ENCODE assay signal across 11 cellular contexts in genomic region chr9:127707766-127708165, GRCh38. TPM values are rescaled to one million over a fixed set of nuclear protein-coding genes. Genes with fewer than 3 reads are reported as not detected.
DNase-seq lines count a peak whose midpoint lies in the region; ATAC-seq and TF ChIP-seq lines count a peak whose summit lies in the region.
"Had no signal": no experiment of that assay in that cellular context is flagged by ENCODE, and none has a peak within 500 bp of the region (broad histone marks: within the 10 kb centered on the region; RNA-seq: fewer than 3 reads in every experiment).

No MANE protein-coding gene starts in this region.

- no peaks in the 10 kb centered on the region for H3K27me3 ChIP-seq in thyroid gland

- H3K36me3 ChIP-seq in OCI-LY7 (ENCODE audit: insufficient read depth, low read length) (no peaks in the 10 kb centered on the region), thyroid gland (no peaks in the 10 kb centered on the region)

- 59 to 69% methylated on average over 5 of the region's 5 CpGs for WGBS in thyroid gland, 2 donors

- no peaks in the 10 kb centered on the region for H3K9me2 ChIP-seq in OCI-LY7 (ENCODE audit: insufficient read depth, low read length)

- H3K4me3 ChIP-seq in OCI-LY7 (ENCODE audit: low read depth, low read length, poor library complexity, severe bottlenecking) (no peak overlapping the region), thyroid gland (replicated peaks in 1 of 3) (no peak overlapping the region)

- no peaks in the 10 kb centered on the region for H3K79me2 ChIP-seq in OCI-LY7 (ENCODE audit: insufficient read depth, low read depth, low read length)

- peaks cover 3% of the 10 kb centered on the region for H3K9me3 Mint-ChIP-seq in activated naive CD8-positive, alpha-beta T cell treated with anti-CD3 and anti-CD28 coated beads, Interleukin-2, amount 10 ng/mL, durations not matched to agents 7 days and 5 days
- H3K9me3 Mint-ChIP-seq in stimulated activated naive B cell treated with anti-CD40 and anti-IgM and Interleukin-4, amounts not matched to agents 10 μg/mL and 1 μg/mL and 100 μg/mL, for 72 hours, result no peaks in the 10 kb centered on the region

- CTCF ChIA-PET in OCI-LY7 (lab: Charles Lee; ENCODE audit: unreplicated experiment), result no interaction called here

- peaks cover 18% of the 10 kb centered on the region for H3K4me1 Mint-ChIP-seq in activated naive CD8-positive, alpha-beta T cell treated with anti-CD3 and anti-CD28 coated beads, Interleukin-2, amount 10 ng/mL, durations not matched to agents 7 days and 5 days
- H3K4me1 Mint-ChIP-seq in stimulated activated naive B cell treated with anti-CD40 and anti-IgM and Interleukin-4, amounts not matched to agents 10 μg/mL and 1 μg/mL and 100 μg/mL, for 72 hours, result peaks cover 12 to 32% of the 10 kb centered on the region in 2 donors

- no peaks in the 10 kb centered on the region for H3K36me3 Mint-ChIP-seq in activated naive CD8-positive, alpha-beta T cell treated with anti-CD3 and anti-CD28 coated beads, Interleukin-2, amount 10 ng/mL, durations not matched to agents 7 days and 5 days
- peaks cover 21 to 28% of the 10 kb centered on the region in 2 donors for H3K36me3 Mint-ChIP-seq in stimulated activated naive B cell treated with anti-CD40 and anti-IgM and Interleukin-4, amounts not matched to agents 10 μg/mL and 1 μg/mL and 100 μg/mL, for 72 hours
- H3K36me3 Mint-ChIP-seq: mesothelial cell of epicardium had no signal

- H3K27ac Mint-ChIP-seq in activated naive CD8-positive, alpha-beta T cell treated with anti-CD3 and anti-CD28 coated beads, Interleukin-2, amount 10 ng/mL, durations not matched to agents 7 days and 5 days, result no peak overlapping the region
- H3K27ac Mint-ChIP-seq in stimulated activated naive B cell treated with anti-CD40 and anti-IgM and Interleukin-4, amounts not matched to agents 10 μg/mL and 1 μg/mL and 100 μg/mL, for 72 hours, result no peak overlapping the region
- H3K27ac Mint-ChIP-seq: mesothelial cell of epicardium had no signal

- no peak overlapping the region for H2AFZ ChIP-seq in OCI-LY7 (ENCODE audit: low read length)

- H3K4me1 ChIP-seq in OCI-LY7 (ENCODE audit: insufficient read depth, low read length, poor library complexity, severe bottlenecking) (peaks cover 18% of the 10 kb centered on the region), thyroid gland (peaks cover 0 to 9% of the 10 kb centered on the region in 2 donors)

- no peaks in the 10 kb centered on the region for H3K9me3 ChIP-seq in OCI-LY7 (ENCODE audit: low read length)
- no peaks in the 10 kb centered on the region for H3K9me3 ChIP-seq in thyroid gland

- no peak overlapping the region for H3K4me3 Mint-ChIP-seq in activated naive CD8-positive, alpha-beta T cell treated with anti-CD3 and anti-CD28 coated beads, Interleukin-2, amount 10 ng/mL, durations not matched to agents 7 days and 5 days
- H3K4me3 Mint-ChIP-seq in stimulated activated naive B cell treated with anti-CD40 and anti-IgM and Interleukin-4, amounts not matched to agents 10 μg/mL and 1 μg/mL and 100 μg/mL, for 72 hours, result no peak overlapping the region
- H3K4me3 Mint-ChIP-seq: mesothelial cell of epicardium had no signal

- TF ChIP-seq CTCF in OCI-LY7 (conservative IDR thresholded peaks at IDR 0.05; ENCODE audit: low read length) (peak; percentile 69), omental fat pad (IDR thresholded peaks at IDR 0.05) (no peak), thyroid gland (IDR thresholded peaks at IDR 0.05) (no peak)

- intact Hi-C loops in OCI-LY7 (cut with micrococcal nuclease; ENCODE audit: unreplicated experiment) (no loop called here), thyroid gland (cut with DNase I) (no loop called here)

- peak; percentile 60 for ATAC-seq in activated naive CD8-positive, alpha-beta T cell treated with anti-CD3 and anti-CD28 coated beads, Interleukin-2, amount 10 ng/mL, durations not matched to agents 7 days and 5 days (ENCODE audit: low read depth)
- ATAC-seq in stimulated activated naive B cell treated with anti-CD40 and anti-IgM and Interleukin-4, amounts not matched to agents 10 μg/mL and 1 μg/mL and 100 μg/mL, for 72 hours (replicated peaks), result peak; percentile 67 to 72
- no peak for ATAC-seq in HG02642 (IDR thresholded peaks at IDR 0.05; ENCODE audit: poor library complexity, unreplicated experiment)
- no peak for ATAC-seq in omental fat pad (ENCODE audit: low FRiP score)

- no peaks in the 10 kb centered on the region for H4K20me1 ChIP-seq in OCI-LY7 (ENCODE audit: insufficient read depth, low read length)

- no peak overlapping the region for H3K4me2 ChIP-seq in OCI-LY7 (ENCODE audit: low read length)

- TF ChIP-seq POLR2A in thyroid gland (IDR thresholded peaks at IDR 0.05), result no peak

- no peak overlapping the region for H3K27ac ChIP-seq in OCI-LY7 (ENCODE audit: low read depth, low read length, poor library complexity, severe bottlenecking)
- no peak overlapping the region for H3K27ac ChIP-seq in thyroid gland

- no TSS peak for BruUV-seq in OCI-LY7 (replicated peaks; lab: Mats Ljungman, UMichigan)

- POLR2A ChIA-PET in OCI-LY7 (lab: Charles Lee), result no interaction called here
- POLR2A ChIA-PET in activated naive CD8-positive, alpha-beta T cell treated with anti-CD3 and anti-CD28 coated beads, Interleukin-2, amount 10 ng/mL, durations not matched to agents 7 days and 5 days (lab: Charles Lee), result interaction anchor here (1.0 kb wide), 1 partner anchor 27 kb away, joined by 3 read pairs; the partner anchor contains the start of gene TOR2A

- peak; percentile 35 for DNase-seq in stimulated activated CD4-positive, alpha-beta T cell treated with anti-CD3 and anti-CD28 coated beads, Interleukin-15, amount 100 ng/mL, for 24 hours
- DNase-seq in stimulated activated CD4-positive, alpha-beta T cell treated with anti-CD3 and anti-CD28 coated beads, Interleukin-12 subunit alpha, Interleukin-12 subunit beta, amount 100 ng/mL, for 4 hours, result no peak
- DNase-seq in OCI-LY7 (ENCODE audit: low spot score), result peak; percentile 55
- no peak for DNase-seq in activated naive CD8-positive, alpha-beta T cell treated with anti-CD3 and anti-CD28 coated beads, Interleukin-2, amount 10 ng/mL, durations not matched to agents 7 days and 5 days
- no peak for DNase-seq in stimulated activated naive B cell treated with anti-CD40 and anti-IgM and Interleukin-4, amounts not matched to agents 10 μg/mL and 1 μg/mL and 100 μg/mL, for 72 hours
- DNase-seq in omental fat pad (ENCODE audit: low spot score), result no peak
- DNase-seq in thyroid gland, result no peak
- DNase-seq: COR-L47, NCI-H510A treated with DMSO at 0.1 percent for 48 hours had no signal

- peaks cover 2% of the 10 kb centered on the region for H3K27me3 Mint-ChIP-seq in activated naive CD8-positive, alpha-beta T cell treated with anti-CD3 and anti-CD28 coated beads, Interleukin-2, amount 10 ng/mL, durations not matched to agents 7 days and 5 days
- no peaks in the 10 kb centered on the region for H3K27me3 Mint-ChIP-seq in stimulated activated naive B cell treated with anti-CD40 and anti-IgM and Interleukin-4, amounts not matched to agents 10 μg/mL and 1 μg/mL and 100 μg/mL, for 72 hours

RNA-seq across cellular contexts. Expression of gene CFAP157, which starts 1.0 kb away (rescaled TPM):
- total RNA-seq in OCI-LY7 (2014; rRNA removed; shearing (Covaris generic)), result 0.22 TPM in 1 of 2 replicates, not detected in the other
- total RNA-seq in OCI-LY7 (2022) (0.13 TPM in 1 of 2 replicates, not detected in the other), omental fat pad (1 to 10 TPM in 1 of 4 donors, under 1 TPM in 1, not detected in 2; 0.24 to 1.0 TPM), thyroid gland (1 to 10 TPM in 1 of 4 donors, under 1 TPM in 1, not detected in 2; 0.22 to 3.0 TPM)
- total RNA-seq in activated naive CD8-positive, alpha-beta T cell treated with anti-CD3 and anti-CD28 coated beads, Interleukin-2, amount 10 ng/mL, durations not matched to agents 7 days and 5 days, result under 1 TPM in 1 of 2 experiments, not detected in 1; 0.23 TPM

RNA-seq across cellular contexts. Expression of gene PTRH1, which starts 7.7 kb away (rescaled TPM):
- total RNA-seq in OCI-LY7 (2014; rRNA removed; shearing (Covaris generic)), result 11.1 and 12.4 TPM in 2 replicates
- 8.9 and 10.2 TPM in 2 replicates for total RNA-seq in OCI-LY7 (2022)
- total RNA-seq in activated naive CD8-positive, alpha-beta T cell treated with anti-CD3 and anti-CD28 coated beads, Interleukin-2, amount 10 ng/mL, durations not matched to agents 7 days and 5 days, result 10 to 100 TPM in 1 of 2 experiments, 1 to 10 TPM in 1; 9.9 to 13.1 TPM
- total RNA-seq in omental fat pad, result 10 to 100 TPM; 13.4 to 33.5 (median 23.6) TPM
- 10 to 100 TPM; 24.1 to 64.3 (median 43.4) TPM for total RNA-seq in thyroid gland

RNA-seq across cellular contexts. Expression of gene TTC16, which starts 8.1 kb away (rescaled TPM):
- total RNA-seq in OCI-LY7 (2014; rRNA removed; shearing (Covaris generic)), result not detected in 2 replicates
- total RNA-seq in OCI-LY7 (2022), result not detected in 2 replicates
- 1 to 10 TPM; 4.4 to 5.3 TPM for total RNA-seq in activated naive CD8-positive, alpha-beta T cell treated with anti-CD3 and anti-CD28 coated beads, Interleukin-2, amount 10 ng/mL, durations not matched to agents 7 days and 5 days
- total RNA-seq in omental fat pad, result under 1 TPM in 1 of 4 donors, not detected in 3; 0.28 TPM
- total RNA-seq in thyroid gland, result under 1 TPM in 3 of 4 donors, not detected in 1; 0.40 to 0.45 (median 0.44) TPM

RNA-seq across cellular contexts. Expression of gene TOR2A, which starts 27.3 kb away (rescaled TPM):
- 8.9 and 13.9 TPM in 2 replicates for total RNA-seq in OCI-LY7 (2014; rRNA removed; shearing (Covaris generic))
- 17.9 and 21.6 TPM in 2 replicates for total RNA-seq in OCI-LY7 (2022)
- total RNA-seq in activated naive CD8-positive, alpha-beta T cell treated with anti-CD3 and anti-CD28 coated beads, Interleukin-2, amount 10 ng/mL, durations not matched to agents 7 days and 5 days, result 10 to 100 TPM; 21.7 to 24.4 TPM
- 10 to 100 TPM in 2 of 4 donors, 1 to 10 TPM in 2; 6.2 to 15.8 (median 11.0) TPM for total RNA-seq in omental fat pad
- 10 to 100 TPM in 3 of 4 donors, 1 to 10 TPM in 1; 8.9 to 23.1 (median 14.2) TPM for total RNA-seq in thyroid gland

Comparison
In these comparisons a context has a peak if more than half of its experiments do, and no peak if none do; other contexts are left out.
1. DNase-seq: peak in stimulated activated CD4-positive, alpha-beta T cell treated with anti-CD3 and anti-CD28 coated beads, Interleukin-15, amount 100 ng/mL, for 24 hours (single experiment) and OCI-LY7 (single experiment); none in stimulated activated CD4-positive, alpha-beta T cell treated with anti-CD3 and anti-CD28 coated beads, Interleukin-12 subunit alpha, Interleukin-12 subunit beta, amount 100 ng/mL, for 4 hours (single experiment), activated naive CD8-positive, alpha-beta T cell treated with anti-CD3 and anti-CD28 coated beads, Interleukin-2, amount 10 ng/mL, durations not matched to agents 7 days and 5 days (single experiment), stimulated activated naive B cell treated with anti-CD40 and anti-IgM and Interleukin-4, amounts not matched to agents 10 μg/mL and 1 μg/mL and 100 μg/mL, for 72 hours (single experiment), omental fat pad (single experiment) and thyroid gland (0 of 2).
2. ATAC-seq: peak in activated naive CD8-positive, alpha-beta T cell treated with anti-CD3 and anti-CD28 coated beads, Interleukin-2, amount 10 ng/mL, durations not matched to agents 7 days and 5 days (single experiment) and stimulated activated naive B cell treated with anti-CD40 and anti-IgM and Interleukin-4, amounts not matched to agents 10 μg/mL and 1 μg/mL and 100 μg/mL, for 72 hours (2 of 2); none in HG02642 (single experiment) and omental fat pad (single experiment).